Comparison of ENCODE assay signal across 2 cellular contexts in the genomic region with DNA sequence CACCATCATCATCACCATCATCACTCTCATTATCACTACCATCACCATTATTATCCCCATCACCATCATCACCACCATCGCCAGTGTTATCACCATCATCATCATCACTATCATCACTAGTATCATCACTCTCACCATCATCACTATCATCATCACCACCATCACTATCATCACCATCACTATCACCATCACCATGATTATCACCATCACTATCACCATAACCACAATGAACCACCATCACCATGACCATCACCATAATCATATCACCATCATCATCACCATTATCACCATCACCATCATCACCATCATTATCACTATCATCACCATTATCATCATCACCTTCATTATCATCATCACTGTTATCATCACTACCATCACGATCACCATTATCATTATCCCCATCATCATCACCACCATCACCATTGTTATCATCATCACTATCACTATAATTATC.
TF ChIP-seq lines count a peak whose summit lies in the region.

No MANE protein-coding gene starts in this region.

TF ChIP-seq in HepG2, 621 proteins besides CTCF, POLR2A, EP300 and RAD21 (continues in another document):
- TF ChIP-seq ZSCAN20 (CRISPR knock-in tag; IDR thresholded peaks at IDR 0.05; ENCODE audit: borderline replicate concordance) (no peak), ZBTB21 (CRISPR knock-in tag; IDR thresholded peaks at IDR 0.05) (no peak), CEBPB (IDR thresholded peaks at IDR 0.05; ENCODE audit: borderline replicate concordance, low read depth, low read length) (no peak), ZNF224 (CRISPR knock-in tag; IDR thresholded peaks at IDR 0.05) (no peak), MATR3 (CRISPR knock-in tag; IDR thresholded peaks at IDR 0.05) (no peak), ZNF263 (CRISPR knock-in tag; IDR thresholded peaks at IDR 0.05) (no peak), FOXA1 (IDR thresholded peaks at IDR 0.05) (peak; percentile 31; the same call in 1 of the 2 replicates), FOXA1 (CRISPR knock-in tag; IDR thresholded peaks at IDR 0.05) (no peak), ATM (IDR thresholded peaks at IDR 0.05; ENCODE audit: borderline replicate concordance) (peak; percentile 25; the same call in 1 of the 2 replicates), MAFK (conservative IDR thresholded peaks at IDR 0.05 in 1 of 2, IDR thresholded peaks at IDR 0.05 in 1 of 2; ENCODE audit: low read length in 2 of 2) (no peak), GABPB1 (CRISPR knock-in tag; IDR thresholded peaks at IDR 0.05) (no peak), CREB1 (IDR thresholded peaks at IDR 0.05) (peak; percentile 92), CREB1 (CRISPR knock-in tag; IDR thresholded peaks at IDR 0.05) (no peak), NONO (IDR thresholded peaks at IDR 0.05) (0 out of 2 replicates have a peak, but pooled peaks have one; percentile 14), NONO (CRISPR knock-in tag; conservative IDR thresholded peaks at IDR 0.05) (no peak)
- TF ChIP-seq, protein P1, sequence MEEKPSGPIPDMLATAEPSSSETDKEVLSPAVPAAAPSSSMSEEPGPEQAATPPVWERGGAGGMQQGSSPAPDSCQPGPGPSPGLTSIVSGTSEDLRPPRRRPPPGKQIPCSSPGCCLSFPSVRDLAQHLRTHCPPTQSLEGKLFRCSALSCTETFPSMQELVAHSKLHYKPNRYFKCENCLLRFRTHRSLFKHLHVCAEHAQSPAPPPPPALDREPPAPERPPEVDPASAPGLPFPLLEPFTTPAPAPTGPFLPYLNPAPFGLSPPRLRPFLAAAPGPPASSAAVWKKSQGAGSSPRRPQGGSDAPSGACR (CRISPR knock-in tag; IDR thresholded peaks at IDR 0.05): no peak
- TF ChIP-seq, protein P2, sequence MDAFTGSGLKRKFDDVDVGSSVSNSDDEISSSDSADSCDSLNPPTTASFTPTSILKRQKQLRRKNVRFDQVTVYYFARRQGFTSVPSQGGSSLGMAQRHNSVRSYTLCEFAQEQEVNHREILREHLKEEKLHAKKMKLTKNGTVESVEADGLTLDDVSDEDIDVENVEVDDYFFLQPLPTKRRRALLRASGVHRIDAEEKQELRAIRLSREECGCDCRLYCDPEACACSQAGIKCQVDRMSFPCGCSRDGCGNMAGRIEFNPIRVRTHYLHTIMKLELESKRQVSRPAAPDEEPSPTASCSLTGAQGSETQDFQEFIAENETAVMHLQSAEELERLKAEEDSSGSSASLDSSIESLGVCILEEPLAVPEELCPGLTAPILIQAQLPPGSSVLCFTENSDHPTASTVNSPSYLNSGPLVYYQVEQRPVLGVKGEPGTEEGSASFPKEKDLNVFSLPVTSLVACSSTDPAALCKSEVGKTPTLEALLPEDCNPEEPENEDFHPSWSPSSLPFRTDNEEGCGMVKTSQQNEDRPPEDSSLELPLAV (CRISPR knock-in tag; conservative IDR thresholded peaks at IDR 0.05; ENCODE audit: low read depth): no peak
- TF ChIP-seq, protein P3, sequence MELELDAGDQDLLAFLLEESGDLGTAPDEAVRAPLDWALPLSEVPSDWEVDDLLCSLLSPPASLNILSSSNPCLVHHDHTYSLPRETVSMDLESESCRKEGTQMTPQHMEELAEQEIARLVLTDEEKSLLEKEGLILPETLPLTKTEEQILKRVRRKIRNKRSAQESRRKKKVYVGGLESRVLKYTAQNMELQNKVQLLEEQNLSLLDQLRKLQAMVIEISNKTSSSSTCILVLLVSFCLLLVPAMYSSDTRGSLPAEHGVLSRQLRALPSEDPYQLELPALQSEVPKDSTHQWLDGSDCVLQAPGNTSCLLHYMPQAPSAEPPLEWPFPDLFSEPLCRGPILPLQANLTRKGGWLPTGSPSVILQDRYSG (CRISPR knock-in tag; IDR thresholded peaks at IDR 0.05): no peak
- TF ChIP-seq, protein P4, sequence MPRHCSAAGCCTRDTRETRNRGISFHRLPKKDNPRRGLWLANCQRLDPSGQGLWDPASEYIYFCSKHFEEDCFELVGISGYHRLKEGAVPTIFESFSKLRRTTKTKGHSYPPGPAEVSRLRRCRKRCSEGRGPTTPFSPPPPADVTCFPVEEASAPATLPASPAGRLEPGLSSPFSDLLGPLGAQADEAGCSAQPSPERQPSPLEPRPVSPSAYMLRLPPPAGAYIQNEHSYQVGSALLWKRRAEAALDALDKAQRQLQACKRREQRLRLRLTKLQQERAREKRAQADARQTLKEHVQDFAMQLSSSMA (CRISPR knock-in tag; IDR thresholded peaks at IDR 0.05): no peak

TF ChIP-seq in K562, 482 proteins besides CTCF, POLR2A, EP300 and RAD21 (continues in another document):
- TF ChIP-seq, protein P5, sequence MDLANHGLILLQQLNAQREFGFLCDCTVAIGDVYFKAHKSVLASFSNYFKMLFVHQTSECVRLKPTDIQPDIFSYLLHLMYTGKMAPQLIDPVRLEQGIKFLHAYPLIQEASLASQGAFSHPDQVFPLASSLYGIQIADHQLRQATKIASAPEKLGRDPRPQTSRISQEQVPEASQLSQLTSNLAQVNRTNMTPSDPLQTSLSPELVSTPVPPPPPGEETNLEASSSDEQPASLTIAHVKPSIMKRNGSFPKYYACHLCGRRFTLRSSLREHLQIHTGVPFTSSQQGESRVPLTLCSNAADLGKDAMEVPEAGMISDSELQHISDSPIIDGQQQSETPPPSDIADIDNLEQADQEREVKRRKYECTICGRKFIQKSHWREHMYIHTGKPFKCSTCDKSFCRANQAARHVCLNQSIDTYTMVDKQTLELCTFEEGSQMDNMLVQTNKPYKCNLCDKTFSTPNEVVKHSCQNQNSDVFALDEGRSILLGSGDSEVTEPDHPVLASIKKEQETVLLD (IDR thresholded peaks at IDR 0.05): peak; percentile 66
- TF ChIP-seq ZNF197 (CRISPR knock-in tag; IDR thresholded peaks at IDR 0.05; ENCODE audit: low read depth) (no peak), GATA2 (CRISPR knock-in tag; IDR thresholded peaks at IDR 0.05) (peak; percentile 54), BCOR (IDR thresholded peaks at IDR 0.05) (0 out of 2 replicates have a peak, but pooled peaks have one; percentile 61), RBM22 (IDR thresholded peaks at IDR 0.05; ENCODE audit: low read depth, low read length, poor library complexity, severe bottlenecking) (no peak), DPF2 (IDR thresholded peaks at IDR 0.05) (no peak), HLTF (IDR thresholded peaks at IDR 0.05) (0 out of 2 replicates have a peak, but pooled peaks have one; percentile 14), MTA1 (IDR thresholded peaks at IDR 0.05; ENCODE audit: borderline replicate concordance) (peak; percentile 46; the same call in 1 of the 2 replicates), ZNF778 (CRISPR knock-in tag; IDR thresholded peaks at IDR 0.05) (no peak), CSDE1 (IDR thresholded peaks at IDR 0.05) (peak in 1 of 2 experiments; percentile 27; a peak in 1 of 4 replicates), MEF2A (IDR thresholded peaks at IDR 0.05; ENCODE audit: control insufficient read depth, low read depth, low read length) (no peak), RB1 (IDR thresholded peaks at IDR 0.05; ENCODE audit: low read depth) (no peak)
- TF ChIP-seq, protein P6, sequence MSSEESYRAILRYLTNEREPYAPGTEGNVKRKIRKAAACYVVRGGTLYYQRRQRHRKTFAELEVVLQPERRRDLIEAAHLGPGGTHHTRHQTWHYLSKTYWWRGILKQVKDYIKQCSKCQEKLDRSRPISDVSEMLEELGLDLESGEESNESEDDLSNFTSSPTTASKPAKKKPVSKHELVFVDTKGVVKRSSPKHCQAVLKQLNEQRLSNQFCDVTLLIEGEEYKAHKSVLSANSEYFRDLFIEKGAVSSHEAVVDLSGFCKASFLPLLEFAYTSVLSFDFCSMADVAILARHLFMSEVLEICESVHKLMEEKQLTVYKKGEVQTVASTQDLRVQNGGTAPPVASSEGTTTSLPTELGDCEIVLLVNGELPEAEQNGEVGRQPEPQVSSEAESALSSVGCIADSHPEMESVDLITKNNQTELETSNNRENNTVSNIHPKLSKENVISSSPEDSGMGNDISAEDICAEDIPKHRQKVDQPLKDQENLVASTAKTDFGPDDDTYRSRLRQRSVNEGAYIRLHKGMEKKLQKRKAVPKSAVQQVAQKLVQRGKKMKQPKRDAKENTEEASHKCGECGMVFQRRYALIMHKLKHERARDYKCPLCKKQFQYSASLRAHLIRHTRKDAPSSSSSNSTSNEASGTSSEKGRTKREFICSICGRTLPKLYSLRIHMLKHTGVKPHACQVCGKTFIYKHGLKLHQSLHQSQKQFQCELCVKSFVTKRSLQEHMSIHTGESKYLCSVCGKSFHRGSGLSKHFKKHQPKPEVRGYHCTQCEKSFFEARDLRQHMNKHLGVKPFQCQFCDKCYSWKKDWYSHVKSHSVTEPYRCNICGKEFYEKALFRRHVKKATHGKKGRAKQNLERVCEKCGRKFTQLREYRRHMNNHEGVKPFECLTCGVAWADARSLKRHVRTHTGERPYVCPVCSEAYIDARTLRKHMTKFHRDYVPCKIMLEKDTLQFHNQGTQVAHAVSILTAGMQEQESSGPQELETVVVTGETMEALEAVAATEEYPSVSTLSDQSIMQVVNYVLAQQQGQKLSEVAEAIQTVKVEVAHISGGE (CRISPR knock-in tag; IDR thresholded peaks at IDR 0.05): no peak
- TF ChIP-seq, protein P7, sequence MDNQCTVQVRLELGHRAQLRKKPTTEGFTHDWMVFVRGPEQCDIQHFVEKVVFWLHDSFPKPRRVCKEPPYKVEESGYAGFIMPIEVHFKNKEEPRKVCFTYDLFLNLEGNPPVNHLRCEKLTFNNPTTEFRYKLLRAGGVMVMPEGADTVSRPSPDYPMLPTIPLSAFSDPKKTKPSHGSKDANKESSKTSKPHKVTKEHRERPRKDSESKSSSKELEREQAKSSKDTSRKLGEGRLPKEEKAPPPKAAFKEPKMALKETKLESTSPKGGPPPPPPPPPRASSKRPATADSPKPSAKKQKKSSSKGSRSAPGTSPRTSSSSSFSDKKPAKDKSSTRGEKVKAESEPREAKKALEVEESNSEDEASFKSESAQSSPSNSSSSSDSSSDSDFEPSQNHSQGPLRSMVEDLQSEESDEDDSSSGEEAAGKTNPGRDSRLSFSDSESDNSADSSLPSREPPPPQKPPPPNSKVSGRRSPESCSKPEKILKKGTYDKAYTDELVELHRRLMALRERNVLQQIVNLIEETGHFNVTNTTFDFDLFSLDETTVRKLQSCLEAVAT (IDR thresholded peaks at IDR 0.05): 0 out of 4 replicates have a peak, but pooled peaks of 1 of the 2 experiments have one; percentile 6
- TF ChIP-seq, protein P8, sequence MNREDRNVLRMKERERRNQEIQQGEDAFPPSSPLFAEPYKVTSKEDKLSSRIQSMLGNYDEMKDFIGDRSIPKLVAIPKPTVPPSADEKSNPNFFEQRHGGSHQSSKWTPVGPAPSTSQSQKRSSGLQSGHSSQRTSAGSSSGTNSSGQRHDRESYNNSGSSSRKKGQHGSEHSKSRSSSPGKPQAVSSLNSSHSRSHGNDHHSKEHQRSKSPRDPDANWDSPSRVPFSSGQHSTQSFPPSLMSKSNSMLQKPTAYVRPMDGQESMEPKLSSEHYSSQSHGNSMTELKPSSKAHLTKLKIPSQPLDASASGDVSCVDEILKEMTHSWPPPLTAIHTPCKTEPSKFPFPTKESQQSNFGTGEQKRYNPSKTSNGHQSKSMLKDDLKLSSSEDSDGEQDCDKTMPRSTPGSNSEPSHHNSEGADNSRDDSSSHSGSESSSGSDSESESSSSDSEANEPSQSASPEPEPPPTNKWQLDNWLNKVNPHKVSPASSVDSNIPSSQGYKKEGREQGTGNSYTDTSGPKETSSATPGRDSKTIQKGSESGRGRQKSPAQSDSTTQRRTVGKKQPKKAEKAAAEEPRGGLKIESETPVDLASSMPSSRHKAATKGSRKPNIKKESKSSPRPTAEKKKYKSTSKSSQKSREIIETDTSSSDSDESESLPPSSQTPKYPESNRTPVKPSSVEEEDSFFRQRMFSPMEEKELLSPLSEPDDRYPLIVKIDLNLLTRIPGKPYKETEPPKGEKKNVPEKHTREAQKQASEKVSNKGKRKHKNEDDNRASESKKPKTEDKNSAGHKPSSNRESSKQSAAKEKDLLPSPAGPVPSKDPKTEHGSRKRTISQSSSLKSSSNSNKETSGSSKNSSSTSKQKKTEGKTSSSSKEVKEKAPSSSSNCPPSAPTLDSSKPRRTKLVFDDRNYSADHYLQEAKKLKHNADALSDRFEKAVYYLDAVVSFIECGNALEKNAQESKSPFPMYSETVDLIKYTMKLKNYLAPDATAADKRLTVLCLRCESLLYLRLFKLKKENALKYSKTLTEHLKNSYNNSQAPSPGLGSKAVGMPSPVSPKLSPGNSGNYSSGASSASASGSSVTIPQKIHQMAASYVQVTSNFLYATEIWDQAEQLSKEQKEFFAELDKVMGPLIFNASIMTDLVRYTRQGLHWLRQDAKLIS (CRISPR knock-in tag; IDR thresholded peaks at IDR 0.05): no peak
- TF ChIP-seq, protein P9, sequence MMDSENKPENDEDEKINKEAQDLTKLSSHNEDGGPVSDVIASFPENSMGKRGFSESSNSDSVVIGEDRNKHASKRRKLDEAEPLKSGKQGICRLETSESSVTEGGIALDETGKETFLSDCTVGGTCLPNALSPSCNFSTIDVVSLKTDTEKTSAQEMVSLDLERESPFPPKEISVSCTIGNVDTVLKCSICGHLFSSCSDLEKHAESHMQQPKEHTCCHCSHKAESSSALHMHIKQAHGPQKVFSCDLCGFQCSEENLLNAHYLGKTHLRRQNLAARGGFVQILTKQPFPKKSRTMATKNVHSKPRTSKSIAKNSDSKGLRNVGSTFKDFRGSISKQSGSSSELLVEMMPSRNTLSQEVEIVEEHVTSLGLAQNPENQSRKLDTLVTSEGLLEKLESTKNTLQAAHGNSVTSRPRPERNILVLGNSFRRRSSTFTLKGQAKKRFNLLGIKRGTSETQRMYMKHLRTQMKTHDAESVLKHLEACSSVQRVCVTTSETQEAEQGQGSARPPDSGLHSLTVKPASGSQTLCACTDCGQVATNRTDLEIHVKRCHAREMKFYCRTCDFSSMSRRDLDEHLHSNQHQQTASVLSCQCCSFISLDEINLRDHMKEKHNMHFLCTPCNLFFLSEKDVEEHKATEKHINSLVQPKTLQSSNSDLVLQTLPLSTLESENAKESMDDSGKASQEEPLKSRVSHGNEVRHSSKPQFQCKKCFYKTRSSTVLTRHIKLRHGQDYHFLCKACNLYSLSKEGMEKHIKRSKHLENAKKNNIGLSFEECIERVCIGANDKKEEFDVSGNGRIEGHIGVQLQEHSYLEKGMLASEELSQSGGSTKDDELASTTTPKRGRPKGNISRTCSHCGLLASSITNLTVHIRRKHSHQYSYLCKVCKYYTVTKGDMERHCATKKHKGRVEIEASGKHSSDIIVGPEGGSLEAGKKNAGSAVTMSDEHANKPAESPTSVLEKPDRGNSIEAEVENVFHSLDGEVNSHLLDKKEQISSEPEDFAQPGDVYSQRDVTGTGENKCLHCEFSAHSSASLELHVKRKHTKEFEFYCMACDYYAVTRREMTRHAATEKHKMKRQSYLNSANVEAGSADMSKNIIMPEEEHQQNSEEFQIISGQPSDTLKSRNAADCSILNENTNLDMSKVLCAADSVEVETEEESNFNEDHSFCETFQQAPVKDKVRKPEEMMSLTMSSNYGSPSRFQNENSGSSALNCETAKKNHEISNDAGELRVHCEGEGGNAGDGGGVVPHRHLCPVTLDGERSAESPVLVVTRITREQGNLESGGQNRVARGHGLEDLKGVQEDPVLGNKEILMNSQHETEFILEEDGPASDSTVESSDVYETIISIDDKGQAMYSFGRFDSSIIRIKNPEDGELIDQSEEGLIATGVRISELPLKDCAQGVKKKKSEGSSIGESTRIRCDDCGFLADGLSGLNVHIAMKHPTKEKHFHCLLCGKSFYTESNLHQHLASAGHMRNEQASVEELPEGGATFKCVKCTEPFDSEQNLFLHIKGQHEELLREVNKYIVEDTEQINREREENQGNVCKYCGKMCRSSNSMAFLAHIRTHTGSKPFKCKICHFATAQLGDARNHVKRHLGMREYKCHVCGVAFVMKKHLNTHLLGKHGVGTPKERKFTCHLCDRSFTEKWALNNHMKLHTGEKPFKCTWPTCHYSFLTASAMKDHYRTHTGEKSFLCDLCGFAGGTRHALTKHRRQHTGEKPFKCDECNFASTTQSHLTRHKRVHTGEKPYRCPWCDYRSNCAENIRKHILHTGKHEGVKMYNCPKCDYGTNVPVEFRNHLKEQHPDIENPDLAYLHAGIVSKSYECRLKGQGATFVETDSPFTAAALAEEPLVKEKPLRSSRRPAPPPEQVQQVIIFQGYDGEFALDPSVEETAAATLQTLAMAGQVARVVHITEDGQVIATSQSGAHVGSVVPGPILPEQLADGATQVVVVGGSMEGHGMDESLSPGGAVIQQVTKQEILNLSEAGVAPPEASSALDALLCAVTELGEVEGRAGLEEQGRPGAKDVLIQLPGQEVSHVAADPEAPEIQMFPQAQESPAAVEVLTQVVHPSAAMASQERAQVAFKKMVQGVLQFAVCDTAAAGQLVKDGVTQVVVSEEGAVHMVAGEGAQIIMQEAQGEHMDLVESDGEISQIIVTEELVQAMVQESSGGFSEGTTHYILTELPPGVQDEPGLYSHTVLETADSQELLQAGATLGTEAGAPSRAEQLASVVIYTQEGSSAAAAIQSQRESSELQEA (IDR thresholded peaks at IDR 0.05; ENCODE audit: low read depth): 0 out of 2 replicates have a peak, but pooled peaks have one; percentile 21
